ENCODE assay signal across 8 cellular contexts in genomic region chr17:82097919-82098168, GRCh38. TPM values are rescaled to one million over a fixed set of nuclear protein-coding genes. Genes with fewer than 3 reads are reported as not detected.
DNase-seq lines count a peak whose midpoint lies in the region; ATAC-seq, FAIRE-seq and TF ChIP-seq lines count a peak whose summit lies in the region.

No MANE protein-coding gene starts in this region.

- peak overlapping the region; percentile 82 for H3K56ac ChIP-seq in H1 (replicated peaks; ENCODE audit: insufficient read length, low read depth, low read length)

- TF ChIP-seq CTCF in LNCaP clone FGC (IDR thresholded peaks at IDR 0.05; ENCODE audit: control insufficient read depth, extremely low read depth, insufficient read depth): no peak
- no peak for TF ChIP-seq CTCF in H1 (IDR thresholded peaks at IDR 0.05; ENCODE audit: control extremely low read depth in 1 of 3, insufficient read depth in 1 of 3, low read depth in 1 of 3, low read length in 3 of 3)
- no peak for TF ChIP-seq CTCF in progenitor cell of endocrine pancreas (IDR thresholded peaks at IDR 0.05; ENCODE audit: unreplicated experiment)

- peaks cover 23 to 32% (median 29%) of the 10 kb centered on the region in 4 experiments; a peak in 7 of 8 replicates for H3K36me3 ChIP-seq in H1 (ENCODE audit: control insufficient read depth in 2 of 4, insufficient read depth in 4 of 4, low read length in 3 of 4)

- peaks cover 6 to 33% of the 10 kb centered on the region in 2 experiments for H4K20me1 ChIP-seq in H1 (replicated peaks in 1 of 2; ENCODE audit: control insufficient read depth in 1 of 2, insufficient read depth in 2 of 2, low read length in 2 of 2)

- no peak overlapping the region for H2BK12ac ChIP-seq in H1 (ENCODE audit: low read depth, low read length)

- H3K4ac ChIP-seq in H1 (replicated peaks; ENCODE audit: insufficient read length, low read depth, low read length): no peak overlapping the region

- no peak overlapping the region for H2BK20ac ChIP-seq in H1 (ENCODE audit: low read length)

- peak overlapping the region; percentile 52; the same call in 1 of the 2 replicates for H2BK5ac ChIP-seq in H1 (ENCODE audit: low read depth, low read length)

- no peak for TF ChIP-seq RAD21 in H1 (IDR thresholded peaks at IDR 0.05 in 1 of 2, conservative IDR thresholded peaks at IDR 0.05 in 1 of 2; ENCODE audit: low read depth in 2 of 2, low read length in 2 of 2)

- H3K27ac ChIP-seq in H1 (ENCODE audit: low read depth, low read length): no peak overlapping the region; the same call in 1 of the 2 replicates

- H3K9me3 ChIP-seq in H1 (ENCODE audit: insufficient read depth in 2 of 2, low read depth in 1 of 2, low read length in 1 of 2): no peaks in the 10 kb centered on the region

- FAIRE-seq in H1 (lab: Jason Lieb, UNC) (no peak), GM12891 (lab: Jason Lieb, UNC) (no peak)

- POLR2A ChIA-PET in H1 (lab: Charles Lee; ENCODE audit: partially characterized antibody): interaction anchor here (0.8 to 4.2 kb wide), 23 partner anchors 9 to 344 kb away, joined by 3 to 21 read pairs (median 5); partner anchors contain the start of genes CENPX, DCXR, DUS1L and LRRC45

- peak overlapping the region; percentile 48 for H3K18ac ChIP-seq in H1 (ENCODE audit: extremely low read depth, low read length)

- peak overlapping the region; percentile 53 for H4K5ac ChIP-seq in H1 (ENCODE audit: insufficient read length, low read depth, low read length)

- no peak for TF ChIP-seq EP300 in H1 (IDR thresholded peaks at IDR 0.05; ENCODE audit: borderline replicate concordance in 1 of 2, low read depth in 2 of 2, low read length in 2 of 2)

- H2AFZ ChIP-seq in H1 (ENCODE audit: low read length): no peak overlapping the region

- H3K23ac ChIP-seq in H1 (ENCODE audit: insufficient read length): no peak overlapping the region

- H3K36me3 Mint-ChIP-seq in progenitor cell of endocrine pancreas (ENCODE audit: insufficient read depth): peaks cover 2% of the 10 kb centered on the region

- 5% methylated on average over 17 of the region's 36 CpGs; no CpG with 5 or more reads in 1 of the 2 experiments for WGBS in H1 (ENCODE audit: extremely low coverage in 1 of 2, insufficient coverage in 1 of 2, insufficient read length in 1 of 2, insufficient replicate concordance in 2 of 2, low coverage in 1 of 2, low lambda C conversion rate in 2 of 2, missing lambda C conversion rate in 1 of 2), 2 experiments

- ATAC-seq in GM19043 (IDR thresholded peaks at IDR 0.05; ENCODE audit: low read depth, unreplicated experiment): peak; percentile 19
- no peak for ATAC-seq in HG03442 (IDR thresholded peaks at IDR 0.05; ENCODE audit: unreplicated experiment)

- peak overlapping the region; percentile 55 for H3K4me3 Mint-ChIP-seq in progenitor cell of endocrine pancreas (ENCODE audit: low read depth)

- peaks cover 13% of the 10 kb centered on the region for H3K79me1 ChIP-seq in H1 (ENCODE audit: low read depth, low read length)

- H3K4me2 ChIP-seq in H1 (ENCODE audit: insufficient read depth in 1 of 2, low read depth in 2 of 2, low read length in 2 of 2): peak overlapping the region; percentile 80 to 85

- peaks cover 9% of the 10 kb centered on the region for H3K4me1 Mint-ChIP-seq in progenitor cell of endocrine pancreas (ENCODE audit: low read depth)

- peak overlapping the region; percentile 33 to 77 (median 68); a peak in 6 of 7 replicates for H3K9ac ChIP-seq in H1 (replicated peaks in 1 of 4; ENCODE audit: extremely low read depth in 1 of 4, low read depth in 3 of 4, low read length in 3 of 4)

- no peak overlapping the region for H2BK120ac ChIP-seq in H1 (replicated peaks; ENCODE audit: low read depth, low read length)

- TF ChIP-seq POLR2A in H1 (IDR thresholded peaks at IDR 0.05; ENCODE audit: control extremely low read depth in 1 of 2, low read depth in 2 of 2, low read length in 2 of 2) (no peak), GM12891 (IDR thresholded peaks at IDR 0.05; ENCODE audit: low read depth, low read length) (no peak)

- no peak overlapping the region for H4K8ac ChIP-seq in H1 (ENCODE audit: extremely low read depth, insufficient read depth, low read length)

- no peaks in the 10 kb centered on the region for H3K9me3 Mint-ChIP-seq in progenitor cell of endocrine pancreas (ENCODE audit: low read depth)

- H3K4me3 ChIP-seq in LNCaP clone FGC (ENCODE audit: low read depth, low read length) (peak overlapping the region; percentile 88), H1 (ENCODE audit: extremely low read depth in 1 of 4, insufficient read depth in 2 of 4, low read depth in 3 of 4, low read length in 4 of 4) (peak overlapping the region; percentile 62 to 94 (median 78))

- H3K27ac Mint-ChIP-seq in progenitor cell of endocrine pancreas: no peak overlapping the region

- H2BK15ac ChIP-seq in H1 (ENCODE audit: low read length): no peak overlapping the region

- H2AK5ac ChIP-seq in H1 (ENCODE audit: low read depth, low read length): no peak overlapping the region

- CTCF ChIA-PET in H1 (lab: Charles Lee; ENCODE audit: partially characterized antibody): interaction anchor here (1.2 to 1.4 kb wide), 3 partner anchors 16 to 31 kb away, joined by 3 to 5 read pairs (median 4); partner anchors contain the start of gene DUS1L

- no peak overlapping the region for H4K91ac ChIP-seq in H1 (replicated peaks; ENCODE audit: insufficient read length, low read length)

- H3K27me3 ChIP-seq in H1 (replicated peaks in 1 of 4; ENCODE audit: control insufficient read depth in 3 of 4, extremely low read depth in 1 of 4, insufficient read depth in 3 of 4, low read length in 3 of 4): no peaks in the 10 kb centered on the region

- H3K4me1 ChIP-seq in H1 (replicated peaks in 1 of 4; ENCODE audit: control insufficient read depth in 3 of 4, insufficient read depth in 4 of 4, low read length in 3 of 4): peaks cover 0 to 43% (median 34%) of the 10 kb centered on the region in 4 experiments; a peak in 6 of 7 replicates

- H3K27me3 Mint-ChIP-seq in progenitor cell of endocrine pancreas: no peaks in the 10 kb centered on the region

- H3K14ac ChIP-seq in H1 (ENCODE audit: insufficient read length): no peak overlapping the region

- DNase-seq in LNCaP clone FGC (ENCODE audit: low read depth): no peak
- no peak for DNase-seq in H1 (ENCODE audit: low read depth in 1 of 2, low spot score in 2 of 2)
- DNase-seq in progenitor cell of endocrine pancreas (ENCODE audit: low spot score, unreplicated experiment): peak; percentile 42
- no peak for DNase-seq in GM12891 (ENCODE audit: insufficient read length, low spot score)
- no peak for DNase-seq in cortex of kidney (lab: John Stamatoyannopoulos, UW)
- DNase-seq in NCI-H187 treated with DMSO at 0.1 percent for 48 hours (lab: John Stamatoyannopoulos, UW): no peak

- H3K23me2 ChIP-seq in H1 (ENCODE audit: low read depth, low read length): peaks cover 14% of the 10 kb centered on the region; the same call in 1 of the 2 replicates

- peaks cover 15 to 47% of the 10 kb centered on the region in 2 experiments; a peak in 3 of 4 replicates for H3K79me2 ChIP-seq in H1 (ENCODE audit: control insufficient read depth in 1 of 2, insufficient read depth in 2 of 2, low read length in 2 of 2)

RNA-seq across cellular contexts. Expression of gene FASN, which starts 0.2 kb away (rescaled TPM):
- total RNA-seq in H1 (2021; fragmentation: NEBNext Ultra II Directional; extraction: Animal tissue kit (Norgen Biotek cat#: 25700)): 559 and 561 TPM in 2 replicates
- 143 and 206 TPM in 2 replicates for polyA plus RNA-seq in H1 (2011; rRNA removed)
- polyA plus RNA-seq in H1 (2011; cell fraction: cytosol; rRNA removed): 95.7 TPM
- 314 TPM for polyA plus RNA-seq in H1 (2011; cell fraction: nucleus; rRNA removed)
- polyA plus RNA-seq in H1 (2012, experiment 1 of 2): 203 to 428 TPM (median 382 TPM) in 4 replicates
- 299 TPM for polyA plus RNA-seq in H1 (2012, experiment 2 of 2)
- 202 TPM for polyA plus RNA-seq in H1 (2013, experiment 1 of 2)
- polyA plus RNA-seq in H1 (2013, experiment 2 of 2): 154 TPM
- 112 and 123 TPM in 2 replicates for polyA minus RNA-seq in H1 (2011; rRNA and poly(A)+ RNA removed)
- polyA minus RNA-seq in H1 (2011; cell fraction: cytosol; rRNA and poly(A)+ RNA removed): 386 TPM
- 183 TPM for polyA minus RNA-seq in H1 (2011; cell fraction: nucleus; rRNA and poly(A)+ RNA removed)
- 303 and 308 TPM in 2 replicates for total RNA-seq in progenitor cell of endocrine pancreas
- polyA plus RNA-seq in GM12891 (2012; ENCODE audit: low read depth, missing spikeins): 59.2 TPM

RNA-seq across cellular contexts. Expression of gene DUS1L, which starts 32.2 kb away (rescaled TPM):
- total RNA-seq in H1 (2021; fragmentation: NEBNext Ultra II Directional; extraction: Animal tissue kit (Norgen Biotek cat#: 25700)): 68.0 and 69.1 TPM in 2 replicates
- polyA plus RNA-seq in H1 (2011; rRNA removed): 34.5 and 60.4 TPM in 2 replicates
- 66.5 TPM for polyA plus RNA-seq in H1 (2011; cell fraction: cytosol; rRNA removed)
- 317 TPM for polyA plus RNA-seq in H1 (2011; cell fraction: nucleus; rRNA removed)
- 43.1 to 60.5 TPM (median 57.0 TPM) in 4 replicates for polyA plus RNA-seq in H1 (2012, experiment 1 of 2)
- polyA plus RNA-seq in H1 (2012, experiment 2 of 2): 60.6 TPM
- 38.5 TPM for polyA plus RNA-seq in H1 (2013, experiment 1 of 2)
- 36.1 TPM for polyA plus RNA-seq in H1 (2013, experiment 2 of 2)
- 19.1 and 24.6 TPM in 2 replicates for polyA minus RNA-seq in H1 (2011; rRNA and poly(A)+ RNA removed)
- 27.5 TPM for polyA minus RNA-seq in H1 (2011; cell fraction: cytosol; rRNA and poly(A)+ RNA removed)
- polyA minus RNA-seq in H1 (2011; cell fraction: nucleus; rRNA and poly(A)+ RNA removed): 58.5 TPM
- 85.2 and 93.8 TPM in 2 replicates for total RNA-seq in progenitor cell of endocrine pancreas
- 77.3 TPM for polyA plus RNA-seq in GM12891 (2012; ENCODE audit: low read depth, missing spikeins)

RNA-seq across cellular contexts. Expression of gene GPS1, which starts 46.1 kb away (rescaled TPM):
- total RNA-seq in H1 (2021; fragmentation: NEBNext Ultra II Directional; extraction: Animal tissue kit (Norgen Biotek cat#: 25700)): 153 and 157 TPM in 2 replicates
- polyA plus RNA-seq in H1 (2011; rRNA removed): 277 and 354 TPM in 2 replicates
- 226 TPM for polyA plus RNA-seq in H1 (2011; cell fraction: cytosol; rRNA removed)
- polyA plus RNA-seq in H1 (2011; cell fraction: nucleus; rRNA removed): 351 TPM
- polyA plus RNA-seq in H1 (2012, experiment 1 of 2): 127 to 186 TPM (median 168 TPM) in 4 replicates
- 200 TPM for polyA plus RNA-seq in H1 (2012, experiment 2 of 2)
- polyA plus RNA-seq in H1 (2013, experiment 1 of 2): 99.3 TPM
- 100 TPM for polyA plus RNA-seq in H1 (2013, experiment 2 of 2)
- 137 and 141 TPM in 2 replicates for polyA minus RNA-seq in H1 (2011; rRNA and poly(A)+ RNA removed)
- 110 TPM for polyA minus RNA-seq in H1 (2011; cell fraction: cytosol; rRNA and poly(A)+ RNA removed)
- polyA minus RNA-seq in H1 (2011; cell fraction: nucleus; rRNA and poly(A)+ RNA removed): 96.5 TPM
- total RNA-seq in progenitor cell of endocrine pancreas: 134 and 137 TPM in 2 replicates
- 48.7 TPM for polyA plus RNA-seq in GM12891 (2012; ENCODE audit: low read depth, missing spikeins)

RNA-seq across cellular contexts. Expression of gene RFNG, which starts 46.2 kb away (rescaled TPM):
- 26.7 and 30.9 TPM in 2 replicates for total RNA-seq in H1 (2021; fragmentation: NEBNext Ultra II Directional; extraction: Animal tissue kit (Norgen Biotek cat#: 25700))
- polyA plus RNA-seq in H1 (2011; rRNA removed): 28.4 and 50.3 TPM in 2 replicates
- polyA plus RNA-seq in H1 (2011; cell fraction: cytosol; rRNA removed): 25.7 TPM
- polyA plus RNA-seq in H1 (2011; cell fraction: nucleus; rRNA removed): 139 TPM
- polyA plus RNA-seq in H1 (2012, experiment 1 of 2): 26.1 to 34.2 TPM (median 32.0 TPM) in 4 replicates
- 32.2 TPM for polyA plus RNA-seq in H1 (2012, experiment 2 of 2)
- 26.3 TPM for polyA plus RNA-seq in H1 (2013, experiment 1 of 2)
- 26.6 TPM for polyA plus RNA-seq in H1 (2013, experiment 2 of 2)
- polyA minus RNA-seq in H1 (2011; rRNA and poly(A)+ RNA removed): 8.3 and 9.7 TPM in 2 replicates
- polyA minus RNA-seq in H1 (2011; cell fraction: cytosol; rRNA and poly(A)+ RNA removed): 15.2 TPM
- 23.8 TPM for polyA minus RNA-seq in H1 (2011; cell fraction: nucleus; rRNA and poly(A)+ RNA removed)
- 60.1 and 65.5 TPM in 2 replicates for total RNA-seq in progenitor cell of endocrine pancreas
- 13.8 TPM for polyA plus RNA-seq in GM12891 (2012; ENCODE audit: low read depth, missing spikeins)
